In genomic region chr15:52683585-52683984, GRCh38 we compare ENCODE assay signal across 9 cellular contexts. TPM values are rescaled to one million over a fixed set of nuclear protein-coding genes. Genes with fewer than 3 reads are reported as not detected.
DNase-seq lines count a peak whose midpoint lies in the region; ATAC-seq, FAIRE-seq and TF ChIP-seq lines count a peak whose summit lies in the region.
"Had no signal": no experiment of that assay in that cellular context is flagged by ENCODE, and none has a peak within 500 bp of the region (broad histone marks: within the 10 kb centered on the region; RNA-seq: fewer than 3 reads in every experiment).

No MANE protein-coding gene starts in this region.

- intact Hi-C loops in activated T-helper 1 cell treated with anti-CD3 and anti-CD28 coated beads, Interleukin-12 subunit alpha, Interleukin-12 subunit beta, Interleukin-2, Interleukin-4 antibody, amounts not matched to agents 30 ng/mL and 10 ng/mL and 1 ng/mL, durations not matched to agents 14 hours and 24 hours and 36 hours (cut with micrococcal nuclease): no loop called here

- peak overlapping the region; percentile 5 for H3K27ac Mint-ChIP-seq in activated T-helper 1 cell treated with anti-CD3 and anti-CD28 coated beads, Interleukin-12 subunit alpha, Interleukin-12 subunit beta, Interleukin-2, Interleukin-4 antibody, amounts not matched to agents 30 ng/mL and 10 ng/mL and 1 ng/mL, durations not matched to agents 14 hours and 24 hours and 36 hours

- DNase-seq in GM12892 (ENCODE audit: insufficient read length): no peak
- DNase-seq in activated T-helper 1 cell treated with anti-CD3 and anti-CD28 coated beads, Interleukin-12 subunit alpha, Interleukin-12 subunit beta, Interleukin-2, Interleukin-4 antibody, amounts not matched to agents 30 ng/mL and 10 ng/mL and 1 ng/mL, durations not matched to agents 14 hours and 24 hours and 36 hours (ENCODE audit: low spot score): no peak
- no peak for DNase-seq in NCI-H2029 treated with DMSO at 0.1 percent for 48 hours (lab: John Stamatoyannopoulos, UW)
- DNase-seq in globus pallidus (ENCODE audit: low spot score): no peak
- DNase-seq in HCEC 1CT: no peak
- DNase-seq in amygdala (lab: John Stamatoyannopoulos, UW): no peak
- DNase-seq: NCI-H1417 treated with DMSO at 0.1 percent for 48 hours had no signal

- ATAC-seq in GM21381 (IDR thresholded peaks at IDR 0.05; ENCODE audit: unreplicated experiment) (peak; percentile 54), HG03432 (IDR thresholded peaks at IDR 0.05; ENCODE audit: unreplicated experiment) (peak; percentile 52)

- peaks cover 26% of the 10 kb centered on the region for H3K4me1 Mint-ChIP-seq in activated T-helper 1 cell treated with anti-CD3 and anti-CD28 coated beads, Interleukin-12 subunit alpha, Interleukin-12 subunit beta, Interleukin-2, Interleukin-4 antibody, amounts not matched to agents 30 ng/mL and 10 ng/mL and 1 ng/mL, durations not matched to agents 14 hours and 24 hours and 36 hours (ENCODE audit: low read depth)

- H3K27me3 Mint-ChIP-seq in activated T-helper 1 cell treated with anti-CD3 and anti-CD28 coated beads, Interleukin-12 subunit alpha, Interleukin-12 subunit beta, Interleukin-2, Interleukin-4 antibody, amounts not matched to agents 30 ng/mL and 10 ng/mL and 1 ng/mL, durations not matched to agents 14 hours and 24 hours and 36 hours (ENCODE audit: insufficient read depth): peaks cover 2% of the 10 kb centered on the region

- no peak overlapping the region for H3K4me3 Mint-ChIP-seq in activated T-helper 1 cell treated with anti-CD3 and anti-CD28 coated beads, Interleukin-12 subunit alpha, Interleukin-12 subunit beta, Interleukin-2, Interleukin-4 antibody, amounts not matched to agents 30 ng/mL and 10 ng/mL and 1 ng/mL, durations not matched to agents 14 hours and 24 hours and 36 hours

- FAIRE-seq in GM12892 (lab: Jason Lieb, UNC): peak; percentile 91

- H3K36me3 Mint-ChIP-seq in activated T-helper 1 cell treated with anti-CD3 and anti-CD28 coated beads, Interleukin-12 subunit alpha, Interleukin-12 subunit beta, Interleukin-2, Interleukin-4 antibody, amounts not matched to agents 30 ng/mL and 10 ng/mL and 1 ng/mL, durations not matched to agents 14 hours and 24 hours and 36 hours (ENCODE audit: low read depth): peaks cover 1% of the 10 kb centered on the region

- no peaks in the 10 kb centered on the region for H3K9me3 Mint-ChIP-seq in activated T-helper 1 cell treated with anti-CD3 and anti-CD28 coated beads, Interleukin-12 subunit alpha, Interleukin-12 subunit beta, Interleukin-2, Interleukin-4 antibody, amounts not matched to agents 30 ng/mL and 10 ng/mL and 1 ng/mL, durations not matched to agents 14 hours and 24 hours and 36 hours

- no peak for TF ChIP-seq POLR2A in GM12892 (IDR thresholded peaks at IDR 0.05; ENCODE audit: low read depth, low read length)

RNA-seq across cellular contexts. Expression of gene ATOSA, which starts 4.4 kb away (rescaled TPM):
- polyA plus RNA-seq in GM12892 (2012; ENCODE audit: missing spikeins): 14.3 TPM
- 14.8 and 16.5 TPM in 2 replicates for total RNA-seq in activated T-helper 1 cell treated with anti-CD3 and anti-CD28 coated beads, Interleukin-12 subunit alpha, Interleukin-12 subunit beta, Interleukin-2, Interleukin-4 antibody, amounts not matched to agents 30 ng/mL and 10 ng/mL and 1 ng/mL, durations not matched to agents 14 hours and 24 hours and 36 hours
